ENCODE assay signal across 13 cellular contexts in the genomic region with DNA sequence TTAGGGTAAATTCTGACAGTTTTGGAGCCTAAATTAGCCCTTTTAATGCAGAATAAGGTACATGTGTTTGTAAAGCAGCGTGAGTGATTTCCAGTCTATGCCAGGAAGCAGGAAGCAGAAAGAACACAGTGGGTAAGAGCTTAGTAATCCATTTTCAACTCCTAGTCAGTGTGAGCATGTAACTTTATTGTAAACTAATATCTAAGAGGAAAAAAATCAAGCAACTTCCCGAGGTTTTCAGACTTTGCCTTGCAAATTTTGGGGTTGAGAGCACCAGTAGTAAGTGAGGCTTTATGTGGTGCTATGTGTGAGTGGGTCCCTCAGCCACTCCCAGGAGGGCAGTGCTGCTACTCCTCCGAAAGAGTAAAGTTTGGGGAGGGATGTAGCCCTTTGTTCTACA.
DNase-seq lines count a peak whose midpoint lies in the region; ATAC-seq and TF ChIP-seq lines count a peak whose summit lies in the region.
"Had no signal": no experiment of that assay in that cellular context is flagged by ENCODE, and none has a peak within 500 bp of the region (broad histone marks: within the 10 kb centered on the region; RNA-seq: fewer than 3 reads in every experiment).

No MANE protein-coding gene starts in this region.

- no peaks in the 10 kb centered on the region for H3K9me2 ChIP-seq in SU-DHL-6 (replicated peaks; ENCODE audit: insufficient read depth, low read length)

- DNase-seq in iris pigment epithelial cell (ENCODE audit: low read depth) (peak; percentile 26), glomerular visceral epithelial cell (ENCODE audit: extremely low spot score) (no peak)
- no peak for DNase-seq in activated CD4-positive, alpha-beta T cell treated with anti-CD3 and anti-CD28 coated beads, Interleukin-2, amount 50 U/mL, for 1 hour
- DNase-seq: activated effector memory CD4-positive, alpha-beta T cell treated with Interleukin-2 at 50 U/mL for 16 hours; SJCRH30 had no signal

- peak overlapping the region; percentile 26 for H3K4me2 ChIP-seq in SU-DHL-6 (ENCODE audit: low read depth, low read length, poor library complexity, severe bottlenecking)

- H3K9me3 ChIP-seq in SU-DHL-6 (ENCODE audit: insufficient read depth, low read length) (no peaks in the 10 kb centered on the region), subcutaneous abdominal adipose tissue (ENCODE audit: control insufficient read depth in 5 of 5, low read length in 5 of 5) (no peaks in the 10 kb centered on the region)
- H3K9me3 ChIP-seq: SJCRH30 had no signal

- H3K4me3 ChIP-seq in SU-DHL-6 (ENCODE audit: insufficient read depth, low read length, poor library complexity, severe bottlenecking) = no peak overlapping the region
- H3K4me3 ChIP-seq in subcutaneous abdominal adipose tissue (ENCODE audit: low read depth in 1 of 5, low read length in 5 of 5) = no peak overlapping the region
- H3K4me3 ChIP-seq: cardiac muscle cell, SJCRH30 had no signal

- H3K9ac ChIP-seq in SU-DHL-6 (ENCODE audit: low read length) (no peak overlapping the region), subcutaneous abdominal adipose tissue (ENCODE audit: low read length in 5 of 5) (peak overlapping the region in 2 of 5 donors; percentile 7 to 42)

- H3K4me1 ChIP-seq in subcutaneous abdominal adipose tissue (ENCODE audit: control insufficient read depth in 5 of 5, insufficient read depth in 5 of 5, low read length in 5 of 5) = peaks cover 15 to 86% (median 79%) of the 10 kb centered on the region in 5 donors

- no peaks in the 10 kb centered on the region for H4K20me1 ChIP-seq in SU-DHL-6 (ENCODE audit: low read depth, low read length)

- H2AFZ ChIP-seq in SU-DHL-6 (ENCODE audit: low read depth, low read length, severe bottlenecking) = no peak overlapping the region

- H3K79me2 ChIP-seq in SU-DHL-6 (ENCODE audit: insufficient read depth, low read length) = no peaks in the 10 kb centered on the region

- H3F3A ChIP-seq in SU-DHL-6 (ENCODE audit: insufficient read depth) = no peaks in the 10 kb centered on the region

- H3K36me3 ChIP-seq in SU-DHL-6 (ENCODE audit: low read length) (no peaks in the 10 kb centered on the region), subcutaneous abdominal adipose tissue (ENCODE audit: control insufficient read depth in 5 of 5, insufficient read depth in 5 of 5, low read length in 5 of 5) (peaks cover 0 to 3% (median 0%) of the 10 kb centered on the region in 5 donors)
- H3K36me3 ChIP-seq: cardiac muscle cell, SJCRH30 had no signal

- TF ChIP-seq CTCF in SU-DHL-6 (IDR thresholded peaks at IDR 0.05; ENCODE audit: insufficient read depth, low read length, poor library complexity, severe bottlenecking) = no peak

- H3K27me3 ChIP-seq in SU-DHL-6 (ENCODE audit: low read length) (no peaks in the 10 kb centered on the region), subcutaneous abdominal adipose tissue (ENCODE audit: control insufficient read depth in 5 of 5, insufficient read depth in 4 of 5, low read length in 5 of 5) (no peaks in the 10 kb centered on the region)
- H3K27me3 ChIP-seq: cardiac muscle cell, SJCRH30 had no signal

- H3K27ac ChIP-seq in SU-DHL-6 (ENCODE audit: low read depth, low read length) = no peak overlapping the region
- peak overlapping the region; percentile 50 for H3K27ac ChIP-seq in subcutaneous abdominal adipose tissue (ENCODE audit: low read depth, low read length)
- H3K27ac ChIP-seq: cardiac muscle cell, SJCRH30 had no signal

- ATAC-seq in GM18505 (IDR thresholded peaks at IDR 0.05; ENCODE audit: unreplicated experiment) (no peak), GM18907 (IDR thresholded peaks at IDR 0.05; ENCODE audit: unreplicated experiment) (no peak), GM21825 (IDR thresholded peaks at IDR 0.05; ENCODE audit: unreplicated experiment) (no peak)
- ATAC-seq: left lobe of liver, sciatic nerve had no signal

- TF ChIP-seq POLR2A in GM18505 (IDR thresholded peaks at IDR 0.05; ENCODE audit: borderline replicate concordance, extremely low read depth, insufficient read depth, insufficient read length) = peak; percentile 10
